Comparison of ENCODE assay signal across 25 cellular contexts in the genomic region with DNA sequence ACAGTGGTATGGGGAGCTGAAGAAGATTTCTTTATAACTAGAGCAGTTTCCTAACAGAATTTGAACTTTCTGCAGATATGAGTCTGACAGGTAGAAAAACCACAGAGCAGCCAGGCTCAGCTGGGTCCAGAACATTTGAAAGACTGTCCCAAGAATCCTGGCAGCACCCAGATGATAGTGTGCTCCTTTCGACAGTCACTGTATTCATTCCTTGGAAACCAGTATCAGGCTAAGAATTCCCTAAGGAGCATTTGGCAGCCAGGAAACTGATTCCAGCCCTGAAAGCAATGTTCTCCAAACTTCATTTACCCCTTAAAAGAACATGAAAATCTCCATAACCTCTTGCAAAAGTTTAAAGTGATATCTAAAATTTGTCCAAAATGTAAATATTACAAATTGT.
A peak's percentile ranks its signal among the peaks of the same experiment; 100 is the strongest.
DNase-seq lines count a peak whose midpoint lies in the region; ATAC-seq and TF ChIP-seq lines count a peak whose summit lies in the region.
"Had no signal": no experiment of that assay in that cellular context is flagged by ENCODE, and none has a peak within 500 bp of the region (broad histone marks: within the 10 kb centered on the region; RNA-seq: fewer than 3 reads in every experiment).

No MANE protein-coding gene starts in this region.

- peak overlapping the region; percentile 51 to 70; a peak in 3 of 4 replicates for H4K8ac ChIP-seq in IMR-90 (ENCODE audit: low read depth in 2 of 2, low read length in 2 of 2)

- peak overlapping the region; percentile 80 for H2AFZ ChIP-seq in IMR-90 (replicated peaks; ENCODE audit: low read length, poor library complexity)

- peak overlapping the region; percentile 86 for H2BK5ac ChIP-seq in IMR-90 (ENCODE audit: low read depth, low read length, poor library complexity, severe bottlenecking)

- TF ChIP-seq POLR2A in IMR-90 (IDR thresholded peaks at IDR 0.05; ENCODE audit: low read depth, low read length) (no peak), lower leg skin (IDR thresholded peaks at IDR 0.05) (no peak), erythroblast (IDR thresholded peaks at IDR 0.05; ENCODE audit: low read length) (no peak)

- no CpG with 5 or more reads among the region's 1 CpG for WGBS in IMR-90 (ENCODE audit: extremely low coverage in 2 of 2, insufficient read length in 1 of 2), 2 experiments
- WGBS in lower leg skin, 2 donors: 30 to 38% methylated on average over 1 of the region's 1 CpG

- no peak overlapping the region for H2AK9ac ChIP-seq in IMR-90 (replicated peaks; ENCODE audit: low read depth, low read length, poor library complexity)

- H3K56ac ChIP-seq in IMR-90 (ENCODE audit: extremely low read depth, insufficient read depth, low read length): peak overlapping the region; percentile 28; the same call in 1 of the 2 replicates

- peak overlapping the region; percentile 37 for H4K91ac ChIP-seq in IMR-90 (ENCODE audit: insufficient read depth, low read depth, low read length)

- no peak for TF ChIP-seq CTCF in IMR-90 (conservative IDR thresholded peaks at IDR 0.05; ENCODE audit: low read depth, low read length)
- no peak for TF ChIP-seq CTCF in cardiac fibroblast (IDR thresholded peaks at IDR 0.05; ENCODE audit: low read depth, low read length)
- TF ChIP-seq CTCF in lower leg skin (IDR thresholded peaks at IDR 0.05): no peak
- no peak for TF ChIP-seq CTCF in RWPE1 (conservative IDR thresholded peaks at IDR 0.05; ENCODE audit: low read depth)

- no peak for TF ChIP-seq RAD21 in IMR-90 (IDR thresholded peaks at IDR 0.05; ENCODE audit: low read length)

- H3K9me3 ChIP-seq in IMR-90 (ENCODE audit: control insufficient read depth, insufficient read depth, low read length): no peaks in the 10 kb centered on the region
- H3K9me3 ChIP-seq: SJSA1, suprapubic skin, vagina had no signal

- no peaks in the 10 kb centered on the region for H3K27me3 ChIP-seq in IMR-90 (ENCODE audit: control insufficient read depth, insufficient read depth, low read length)
- H3K27me3 ChIP-seq: dorsolateral prefrontal cortex, SJSA1, suprapubic skin, vagina had no signal

- H3K4me2 ChIP-seq in IMR-90 (ENCODE audit: low read depth, low read length): no peak overlapping the region

- dilution Hi-C loops in IMR-90 (cut with HindIII; ENCODE audit: low sequenced_read_pairs, unreplicated experiment): no loop called here

- no peak for ATAC-seq in IMR-90 (ENCODE audit: low read depth)
- ATAC-seq: sciatic nerve; stimulated activated effector memory CD8-positive, alpha-beta T cell treated with anti-CD3 and anti-CD28 coated beads, Interleukin-12 subunit alpha, Interleukin-12 subunit beta, amount 100 ng/mL, for 72 hours had no signal

- peak overlapping the region; percentile 88 for H2BK20ac ChIP-seq in IMR-90 (ENCODE audit: low read depth, low read length)

- BruUV-seq in IMR-90 (replicated peaks; lab: Mats Ljungman, UMichigan): no TSS peak

- H2BK120ac ChIP-seq in IMR-90 (ENCODE audit: low read depth, low read length): peak overlapping the region; percentile 81; the same call in 1 of the 2 replicates

- H3K27ac ChIP-seq in IMR-90 (ENCODE audit: insufficient read depth, low read length) (peak overlapping the region; percentile 71), RWPE1 (no peak overlapping the region)
- H3K27ac ChIP-seq: dorsolateral prefrontal cortex, SJSA1, suprapubic skin, vagina had no signal

- H4K5ac ChIP-seq in IMR-90 (ENCODE audit: low read depth, low read length): peak overlapping the region; percentile 2; the same call in 1 of the 2 replicates

- H2AK5ac ChIP-seq in IMR-90 (ENCODE audit: low read depth, low read length): peak overlapping the region; percentile 42; the same call in 1 of the 2 replicates

- peak overlapping the region; percentile 60 for H3K9ac ChIP-seq in IMR-90 (ENCODE audit: low read depth, low read length)

- POLR2A ChIA-PET in IMR-90 (lab: Charles Lee; ENCODE audit: unreplicated experiment): no interaction called here
- POLR2A ChIA-PET in RWPE1 (lab: Yijun Ruan, JAX; ENCODE audit: low non-redundant PET): interaction anchor here (0.8 kb wide), 1 partner anchor 120 kb away, joined by 3 read pairs; no protein-coding TSS in a partner anchor

- in situ Hi-C loops in IMR-90 (cut with MboI; ENCODE audit: low sequenced_read_pairs): loop anchor here (25.0 kb wide), 1 partner anchor 108 kb away; no protein-coding TSS in a partner anchor

- H3K4ac ChIP-seq in IMR-90 (ENCODE audit: low read depth, low read length): peak overlapping the region; percentile 69; the same call in 1 of the 2 replicates

- CTCF ChIA-PET in IMR-90 (lab: Yijun Ruan, JAX) (no interaction called here), RWPE1 (lab: Yijun Ruan, JAX) (no interaction called here)

- no peaks in the 10 kb centered on the region for H3K36me3 ChIP-seq in IMR-90 (ENCODE audit: control insufficient read depth, insufficient read depth, low read length)
- H3K36me3 ChIP-seq: SJSA1, suprapubic skin, vagina had no signal

- peaks cover 12% of the 10 kb centered on the region; the same call in 1 of the 2 replicates for H3K4me1 ChIP-seq in IMR-90 (ENCODE audit: control insufficient read depth, insufficient read depth, low read length)
- H3K4me1 ChIP-seq: suprapubic skin, vagina had no signal

- H3K79me1 ChIP-seq in IMR-90 (ENCODE audit: low read depth in 1 of 2, low read length in 2 of 2): 0 out of 4 replicates have a peak, but pooled peaks cover 0 to 4% of the 10 kb centered on the region in 2 experiments

- peak overlapping the region; percentile 66; the same call in 2 of the 3 replicates for H2BK15ac ChIP-seq in IMR-90 (ENCODE audit: low read depth, low read length)

- no peaks in the 10 kb centered on the region for H4K20me1 ChIP-seq in IMR-90 (ENCODE audit: insufficient read depth, low read length)

- H3K18ac ChIP-seq in IMR-90 (ENCODE audit: low read depth, low read length): peak overlapping the region; percentile 10; the same call in 1 of the 2 replicates

- peak overlapping the region; percentile 64; the same call in 1 of the 2 replicates for H3K14ac ChIP-seq in IMR-90 (replicated peaks; ENCODE audit: low read depth, low read length)

- H3K4me3 ChIP-seq in IMR-90 (ENCODE audit: insufficient read depth, low read depth, low read length): no peak overlapping the region
- no peak overlapping the region for H3K4me3 ChIP-seq in cardiac fibroblast (replicated peaks in 1 of 2; ENCODE audit: low read depth in 2 of 2, low read length in 2 of 2)
- H3K4me3 ChIP-seq in lower leg skin (ENCODE audit: low read depth, poor library complexity, severe bottlenecking): no peak overlapping the region
- H3K4me3 ChIP-seq: dorsolateral prefrontal cortex, SJSA1, suprapubic skin, vagina had no signal

- peak; percentile 42 for DNase-seq in AG08395 (ENCODE audit: low spot score)
- no peak for DNase-seq in IMR-90
- DNase-seq in cardiac fibroblast (ENCODE audit: low read depth in 2 of 2): peak; percentile 62 to 77
- DNase-seq in kidney tubule cell (ENCODE audit: low spot score): peak; percentile 30
- no peak for DNase-seq in lower leg skin (ENCODE audit: low spot score in 2 of 2)
- DNase-seq in erythroblast (lab: John Stamatoyannopoulos, UW): no peak
- no peak for DNase-seq in GF-D8 (lab: John Stamatoyannopoulos, UW)
- no peak for DNase-seq in RWPE1 (ENCODE audit: low spot score)
- DNase-seq: activated CD4-positive, alpha-beta T cell treated with anti-CD3 and anti-CD28 coated beads, Interleukin-2, amount 50 U/mL, for 48 hours; activated effector memory CD4-positive, alpha-beta T cell treated with anti-CD3 and anti-CD28 coated beads, Interleukin-2, amount 50 U/mL, for 16 hours; CD4-positive, CD25-positive, alpha-beta regulatory T cell; central memory CD4-positive, alpha-beta T cell; dorsolateral prefrontal cortex; Karpas-422; midbrain; NCI-H1105; NCI-H526 treated with DMSO at 0.1 percent for 48 hours; nephron progenitor cell; posterior cingulate gyrus; T-helper 2 cell had no signal

- peak overlapping the region; percentile 46; the same call in 1 of the 2 replicates for H3K23ac ChIP-seq in IMR-90 (ENCODE audit: low read depth, low read length)

- peaks cover 3% of the 10 kb centered on the region; the same call in 1 of the 2 replicates for H3K9me1 ChIP-seq in IMR-90 (ENCODE audit: insufficient read depth, low read length)

- intact Hi-C loops in IMR-90 (cut with micrococcal nuclease) (loop anchor here (2.0 to 5.0 kb wide), 2 partner anchors 102 to 121 kb away; no protein-coding TSS in a partner anchor), lower leg skin (cut with DNase I; ENCODE audit: low total_unique reads) (no loop called here)

TF ChIP-seq in IMR-90, 13 proteins besides CTCF, POLR2A, EP300 and RAD21 (continues in another document):
- TF ChIP-seq FOS (IDR thresholded peaks at IDR 0.05; ENCODE audit: low read depth, low read length) (no peak), RCOR1 (IDR thresholded peaks at IDR 0.05; ENCODE audit: insufficient replicate concordance, low read length) (no peak), NFE2L2 (IDR thresholded peaks at IDR 0.05; ENCODE audit: low read depth, low read length) (no peak), BHLHE40 (IDR thresholded peaks at IDR 0.05; ENCODE audit: low read depth, low read length) (no peak), SMC3 (IDR thresholded peaks at IDR 0.05; ENCODE audit: low read depth, low read length) (no peak), CHD1 (IDR thresholded peaks at IDR 0.05; ENCODE audit: low read depth, low read length) (no peak), RFX5 (IDR thresholded peaks at IDR 0.05; ENCODE audit: low read depth, low read length) (no peak), MXI1 (IDR thresholded peaks at IDR 0.05; ENCODE audit: borderline replicate concordance, low read depth, low read length) (no peak), CEBPB (IDR thresholded peaks at IDR 0.05; ENCODE audit: low read depth, low read length) (no peak), MAZ (IDR thresholded peaks at IDR 0.05; ENCODE audit: borderline replicate concordance, low read depth, low read length) (no peak), MAFK (IDR thresholded peaks at IDR 0.05; ENCODE audit: low read depth, low read length) (no peak)
- TF ChIP-seq, protein P1, sequence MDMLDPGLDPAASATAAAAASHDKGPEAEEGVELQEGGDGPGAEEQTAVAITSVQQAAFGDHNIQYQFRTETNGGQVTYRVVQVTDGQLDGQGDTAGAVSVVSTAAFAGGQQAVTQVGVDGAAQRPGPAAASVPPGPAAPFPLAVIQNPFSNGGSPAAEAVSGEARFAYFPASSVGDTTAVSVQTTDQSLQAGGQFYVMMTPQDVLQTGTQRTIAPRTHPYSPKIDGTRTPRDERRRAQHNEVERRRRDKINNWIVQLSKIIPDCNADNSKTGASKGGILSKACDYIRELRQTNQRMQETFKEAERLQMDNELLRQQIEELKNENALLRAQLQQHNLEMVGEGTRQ (IDR thresholded peaks at IDR 0.05; ENCODE audit: low read depth, low read length): no peak

Comparison
In these comparisons a context has a peak if more than half of its experiments do, and no peak if none do; other contexts are left out.
1. DNase-seq: peak in AG08395 (single experiment), cardiac fibroblast (2 of 2) and kidney tubule cell (single experiment); none in IMR-90 (single experiment), lower leg skin (0 of 2), erythroblast (0 of 2), GF-D8 (single experiment) and RWPE1 (single experiment).